ENCODE assay signal across 13 cellular contexts in the genomic region with DNA sequence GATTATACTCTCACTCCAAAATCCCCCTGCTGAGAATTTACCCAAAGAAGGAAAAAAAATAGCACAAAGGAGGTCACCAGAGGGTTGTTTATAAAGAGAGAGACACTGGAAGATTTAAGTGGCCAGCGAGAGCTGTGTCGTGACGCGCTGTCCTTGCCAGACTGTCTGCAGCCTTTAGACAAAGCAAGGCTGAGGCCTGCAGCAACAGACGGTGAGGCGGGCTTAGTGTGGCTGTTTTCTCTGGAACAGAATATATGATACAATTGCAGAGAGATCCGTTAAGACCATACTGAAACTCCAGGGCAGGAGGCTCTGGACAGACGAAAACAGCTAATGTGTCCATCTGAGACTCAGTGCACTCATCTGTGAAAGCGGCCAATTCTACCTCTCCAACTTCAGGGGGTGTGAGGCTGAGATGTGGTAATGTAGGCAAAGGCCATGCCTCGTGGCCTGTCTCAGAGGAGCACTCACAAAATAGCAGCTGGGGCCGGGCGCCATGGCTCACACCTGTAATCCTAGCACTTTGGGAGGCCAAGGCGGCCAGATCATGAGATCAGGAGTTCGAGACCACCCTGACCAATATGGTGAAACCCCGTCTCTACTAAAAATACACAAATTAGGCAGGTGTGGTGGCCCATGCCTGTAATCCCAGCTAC. TPM values are rescaled to one million over a fixed set of nuclear protein-coding genes. Genes with fewer than 3 reads are reported as not detected.
DNase-seq lines count a peak whose midpoint lies in the region; TF ChIP-seq lines count a peak whose summit lies in the region.
"Had no signal": no experiment of that assay in that cellular context is flagged by ENCODE, and none has a peak within 500 bp of the region (broad histone marks: within the 10 kb centered on the region; RNA-seq: fewer than 3 reads in every experiment).

No MANE protein-coding gene starts in this region.

- no peak overlapping the region for H3K27ac Mint-ChIP-seq in T-helper 2 cell treated with Interferon-gamma antibody and Interleukin-4, amounts not matched to agents 5 μg/mL and 100 μg/mL, for 36 hours
- no peak overlapping the region for H3K27ac Mint-ChIP-seq in progenitor cell of endocrine pancreas
- H3K27ac Mint-ChIP-seq: activated T-cell treated with anti-CD3 and anti-CD28 coated beads, Interleukin-2, amount 50 U/mL, for 72 hours had no signal

- no peak overlapping the region for H2BK120ac ChIP-seq in neuronal stem cell (ENCODE audit: low read depth, low read length)

- H3K27me3 ChIP-seq in BLaER1 treated with 17β-estradiol and CSF1 and Interleukin-3, amounts not matched to agents 10 nM and 100 nM, result no peaks in the 10 kb centered on the region
- no peaks in the 10 kb centered on the region for H3K27me3 ChIP-seq in OCI-LY1 (ENCODE audit: insufficient read depth, low read length)
- H3K27me3 ChIP-seq in duodenal mucosa (ENCODE audit: control insufficient read depth in 1 of 2, insufficient read depth in 2 of 2, low read length in 2 of 2), result no peaks in the 10 kb centered on the region
- no peaks in the 10 kb centered on the region for H3K27me3 ChIP-seq in neuronal stem cell (ENCODE audit: control insufficient read depth in 3 of 3, insufficient read depth in 3 of 3, low read depth in 1 of 3, low read length in 3 of 3)

- H4K20me1 ChIP-seq in BLaER1 treated with 17β-estradiol and CSF1 and Interleukin-3, amounts not matched to agents 10 nM and 100 nM, result peaks cover 0 to 24% (median 19%) of the 10 kb centered on the region in 11 experiments; a peak in 14 of 22 replicates
- no peaks in the 10 kb centered on the region for H4K20me1 ChIP-seq in OCI-LY1 (ENCODE audit: insufficient read depth, low read length)

- no peaks in the 10 kb centered on the region for H3K9me2 ChIP-seq in OCI-LY1 (ENCODE audit: low read depth, low read length)
- H3K9me2 ChIP-seq: SK-N-SH had no signal

- H2AFZ ChIP-seq in OCI-LY1 (ENCODE audit: low read length), result no peak overlapping the region
- H2AFZ ChIP-seq in neuronal stem cell (ENCODE audit: low read length), result peak overlapping the region; percentile 82

- H3K18ac ChIP-seq in neuronal stem cell (ENCODE audit: low read length), result peak overlapping the region; percentile 48

- no peaks in the 10 kb centered on the region for H3K4me1 Mint-ChIP-seq in T-helper 2 cell treated with Interferon-gamma antibody and Interleukin-4, amounts not matched to agents 5 μg/mL and 100 μg/mL, for 36 hours (ENCODE audit: low read depth)
- no peaks in the 10 kb centered on the region for H3K4me1 Mint-ChIP-seq in progenitor cell of endocrine pancreas (ENCODE audit: low read depth)

- H2BK5ac ChIP-seq in neuronal stem cell (ENCODE audit: low read length), result no peak overlapping the region

- no CpG with 5 or more reads among the region's 15 CpGs for WGBS in neuronal stem cell (ENCODE audit: extremely low coverage in 2 of 2, insufficient read length in 2 of 2, insufficient replicate concordance in 1 of 2), 2 donors

- H3K9me3 ChIP-seq in BLaER1 treated with 17β-estradiol and CSF1 and Interleukin-3, amounts not matched to agents 10 nM and 100 nM (replicated peaks in 1 of 11), result no peaks in the 10 kb centered on the region
- no peaks in the 10 kb centered on the region for H3K9me3 ChIP-seq in OCI-LY1 (ENCODE audit: low read length)
- no peaks in the 10 kb centered on the region for H3K9me3 ChIP-seq in duodenal mucosa (ENCODE audit: control insufficient read depth in 1 of 2, low read length in 2 of 2)
- no peaks in the 10 kb centered on the region for H3K9me3 ChIP-seq in neuronal stem cell (replicated peaks in 1 of 2; ENCODE audit: control insufficient read depth in 2 of 2, insufficient read depth in 1 of 2, low read depth in 1 of 2, low read length in 2 of 2)
- H3K9me3 ChIP-seq: SK-N-SH had no signal

- H3K27me3 Mint-ChIP-seq in T-helper 2 cell treated with Interferon-gamma antibody and Interleukin-4, amounts not matched to agents 5 μg/mL and 100 μg/mL, for 36 hours (ENCODE audit: low read depth), result no peaks in the 10 kb centered on the region
- no peaks in the 10 kb centered on the region for H3K27me3 Mint-ChIP-seq in progenitor cell of endocrine pancreas
- H3K27me3 Mint-ChIP-seq: naive thymus-derived CD8-positive, alpha-beta T cell had no signal

- H3F3A ChIP-seq in OCI-LY1 (ENCODE audit: insufficient read depth, low read length), result no peaks in the 10 kb centered on the region

- DNase-seq in neuronal stem cell (ENCODE audit: low spot score) (no peak), putamen (ENCODE audit: low spot score) (no peak), progenitor cell of endocrine pancreas (ENCODE audit: low spot score, unreplicated experiment) (no peak)
- no peak for DNase-seq in T-helper 2 cell treated with Interferon-gamma antibody and Interleukin-4, amounts not matched to agents 5 μg/mL and 100 μg/mL, for 36 hours (ENCODE audit: low spot score)
- no peak for DNase-seq in stimulated activated CD4-positive, alpha-beta T cell treated with anti-CD3 and anti-CD28 coated beads, Interleukin-2, amount 100 ng/mL, for 48 hours
- DNase-seq: activated T-cell treated with anti-CD3 and anti-CD28 coated beads, Interleukin-2, amount 50 U/mL, for 72 hours; DMS53; naive thymus-derived CD8-positive, alpha-beta T cell; NCI-H748 treated with DMSO at 0.1 percent for 48 hours; SK-N-SH had no signal

- no peak overlapping the region for H4K91ac ChIP-seq in neuronal stem cell (ENCODE audit: low read depth, low read length, poor library complexity)

- peak overlapping the region in 5 of 11 experiments; percentile 4 to 47 (median 34); a peak in 7 of 22 replicates for H3K9ac ChIP-seq in BLaER1 treated with 17β-estradiol and CSF1 and Interleukin-3, amounts not matched to agents 10 nM and 100 nM
- H3K9ac ChIP-seq in OCI-LY1 (ENCODE audit: low read length) (peak overlapping the region; percentile 19; the same call in 1 of the 2 replicates), duodenal mucosa (ENCODE audit: low read depth in 1 of 2, low read length in 2 of 2) (no peak overlapping the region), neuronal stem cell (ENCODE audit: low read depth, low read length, poor library complexity) (no peak overlapping the region)
- H3K9ac ChIP-seq: SK-N-SH had no signal

- TF ChIP-seq CTCF in OCI-LY1 (IDR thresholded peaks at IDR 0.05; ENCODE audit: low read length) (no peak), progenitor cell of endocrine pancreas (IDR thresholded peaks at IDR 0.05; ENCODE audit: unreplicated experiment) (no peak)

- no peaks in the 10 kb centered on the region for H3K9me3 Mint-ChIP-seq in T-helper 2 cell treated with Interferon-gamma antibody and Interleukin-4, amounts not matched to agents 5 μg/mL and 100 μg/mL, for 36 hours
- no peaks in the 10 kb centered on the region for H3K9me3 Mint-ChIP-seq in progenitor cell of endocrine pancreas (ENCODE audit: low read depth)
- H3K9me3 Mint-ChIP-seq: activated T-cell treated with anti-CD3 and anti-CD28 coated beads, Interleukin-2, amount 50 U/mL, for 72 hours; naive thymus-derived CD8-positive, alpha-beta T cell had no signal

- H2AK5ac ChIP-seq in neuronal stem cell (ENCODE audit: low read depth, low read length), result no peak overlapping the region

- H3K14ac ChIP-seq in neuronal stem cell (ENCODE audit: low read length), result no peak overlapping the region

- H3K23ac ChIP-seq in neuronal stem cell (ENCODE audit: low read depth, low read length, poor library complexity), result no peak overlapping the region

- peak overlapping the region; percentile 41 to 73 (median 52); a peak in 18 of 22 replicates for H3K27ac ChIP-seq in BLaER1 treated with 17β-estradiol and CSF1 and Interleukin-3, amounts not matched to agents 10 nM and 100 nM
- H3K27ac ChIP-seq in OCI-LY1 (ENCODE audit: low read depth, low read length, poor library complexity, severe bottlenecking) (peak overlapping the region; percentile 72), duodenal mucosa (ENCODE audit: low read depth, low read length) (peak overlapping the region; percentile 14), neuronal stem cell (replicated peaks; ENCODE audit: low read length) (peak overlapping the region; percentile 1)

- peaks cover 64 to 73% (median 72%) of the 10 kb centered on the region in 10 experiments for H3K4me1 ChIP-seq in BLaER1 treated with 17β-estradiol and CSF1 and Interleukin-3, amounts not matched to agents 10 nM and 100 nM
- H3K4me1 ChIP-seq in OCI-LY1 (ENCODE audit: insufficient read depth, low read length, severe bottlenecking) (peaks cover 42% of the 10 kb centered on the region), duodenal mucosa (ENCODE audit: control insufficient read depth in 1 of 2, insufficient read depth in 2 of 2, low read length in 2 of 2) (peaks cover 0 to 3% of the 10 kb centered on the region in 2 donors), neuronal stem cell (ENCODE audit: control insufficient read depth in 2 of 2, insufficient read depth in 1 of 2, low read depth in 1 of 2, low read length in 2 of 2) (peaks cover 2 to 9% of the 10 kb centered on the region in 2 donors)

- H2BK15ac ChIP-seq in neuronal stem cell (ENCODE audit: low read length), result no peak overlapping the region

- H4K8ac ChIP-seq in neuronal stem cell (ENCODE audit: low read depth, low read length), result no peak overlapping the region

- H3K4me3 Mint-ChIP-seq in T-helper 2 cell treated with Interferon-gamma antibody and Interleukin-4, amounts not matched to agents 5 μg/mL and 100 μg/mL, for 36 hours, result no peak overlapping the region
- no peak overlapping the region for H3K4me3 Mint-ChIP-seq in progenitor cell of endocrine pancreas (ENCODE audit: low read depth)
- H3K4me3 Mint-ChIP-seq: activated T-cell treated with anti-CD3 and anti-CD28 coated beads, Interleukin-2, amount 50 U/mL, for 72 hours; naive thymus-derived CD8-positive, alpha-beta T cell had no signal

- H3K36me3 ChIP-seq in BLaER1 treated with 17β-estradiol and CSF1 and Interleukin-3, amounts not matched to agents 10 nM and 100 nM, result peaks cover 16 to 27% (median 23%) of the 10 kb centered on the region in 11 experiments; a peak in 20 of 22 replicates
- H3K36me3 ChIP-seq in OCI-LY1 (ENCODE audit: insufficient read depth, low read length) (peaks cover 19% of the 10 kb centered on the region; the same call in 1 of the 2 replicates), duodenal mucosa (ENCODE audit: control insufficient read depth in 1 of 2, insufficient read depth in 2 of 2, low read length in 2 of 2) (peaks cover 0 to 15% of the 10 kb centered on the region in 2 donors), neuronal stem cell (replicated peaks in 1 of 2; ENCODE audit: control insufficient read depth in 2 of 2, insufficient read depth in 2 of 2, low read length in 2 of 2) (peaks cover 14 to 30% of the 10 kb centered on the region in 2 donors)

- H3K79me2 ChIP-seq in OCI-LY1 (ENCODE audit: insufficient read depth, low read length), result no peaks in the 10 kb centered on the region

- peaks cover 2% of the 10 kb centered on the region for H3K36me3 Mint-ChIP-seq in T-helper 2 cell treated with Interferon-gamma antibody and Interleukin-4, amounts not matched to agents 5 μg/mL and 100 μg/mL, for 36 hours (ENCODE audit: low read depth)
- H3K36me3 Mint-ChIP-seq in progenitor cell of endocrine pancreas (ENCODE audit: insufficient read depth), result peaks cover 2% of the 10 kb centered on the region
- H3K36me3 Mint-ChIP-seq: naive thymus-derived CD8-positive, alpha-beta T cell had no signal

- H3K4me2 ChIP-seq in BLaER1 treated with 17β-estradiol and CSF1 and Interleukin-3, amounts not matched to agents 10 nM and 100 nM, result peak overlapping the region; percentile 31 to 74 (median 65); a peak in 20 of 22 replicates
- no peak overlapping the region for H3K4me2 ChIP-seq in OCI-LY1 (ENCODE audit: low read length)
- no peak overlapping the region for H3K4me2 ChIP-seq in neuronal stem cell (ENCODE audit: insufficient read depth, low read length, poor library complexity, severe bottlenecking)
- H3K4me2 ChIP-seq: SK-N-SH had no signal

- no peak overlapping the region for H2BK12ac ChIP-seq in neuronal stem cell (ENCODE audit: low read length)

- H3K4me3 ChIP-seq in BLaER1 treated with 17β-estradiol and CSF1 and Interleukin-3, amounts not matched to agents 10 nM and 100 nM, result no peak overlapping the region
- H3K4me3 ChIP-seq in OCI-LY1 (ENCODE audit: low read depth, low read length, poor library complexity, severe bottlenecking) (no peak overlapping the region), duodenal mucosa (ENCODE audit: low read depth in 1 of 2, low read length in 2 of 2) (no peak overlapping the region), neuronal stem cell (ENCODE audit: low read length in 2 of 2) (no peak overlapping the region)

- no peaks in the 10 kb centered on the region for H3K79me1 ChIP-seq in neuronal stem cell (ENCODE audit: low read depth, low read length)

- no peak overlapping the region for H3K4ac ChIP-seq in neuronal stem cell (ENCODE audit: low read length)

RNA-seq across cellular contexts. Expression of gene ANAPC7, which starts 36.2 kb away (rescaled TPM):
- 38.3 TPM for polyA plus RNA-seq in neuronal stem cell (2013, experiment 1 of 2)
- polyA plus RNA-seq in neuronal stem cell (2013, experiment 2 of 2), result 38.9 TPM
- 86.2 and 91.8 TPM in 2 replicates for total RNA-seq in progenitor cell of endocrine pancreas

Comparison
In these comparisons a context has a peak if more than half of its experiments do, and no peak if none do; other contexts are left out.
1. H3K27ac ChIP-seq: peak in every context shown above with its lines; median percentile 72 in OCI-LY1; 52 in BLaER1 treated with 17β-estradiol and CSF1 and Interleukin-3, amounts not matched to agents 10 nM and 100 nM; 14 in duodenal mucosa; 1 in neuronal stem cell.
2. H3K4me2 ChIP-seq: peak in BLaER1 treated with 17β-estradiol and CSF1 and Interleukin-3, amounts not matched to agents 10 nM and 100 nM (11 of 11); none in OCI-LY1 (single experiment) and neuronal stem cell (single experiment).